In the genomic region with DNA sequence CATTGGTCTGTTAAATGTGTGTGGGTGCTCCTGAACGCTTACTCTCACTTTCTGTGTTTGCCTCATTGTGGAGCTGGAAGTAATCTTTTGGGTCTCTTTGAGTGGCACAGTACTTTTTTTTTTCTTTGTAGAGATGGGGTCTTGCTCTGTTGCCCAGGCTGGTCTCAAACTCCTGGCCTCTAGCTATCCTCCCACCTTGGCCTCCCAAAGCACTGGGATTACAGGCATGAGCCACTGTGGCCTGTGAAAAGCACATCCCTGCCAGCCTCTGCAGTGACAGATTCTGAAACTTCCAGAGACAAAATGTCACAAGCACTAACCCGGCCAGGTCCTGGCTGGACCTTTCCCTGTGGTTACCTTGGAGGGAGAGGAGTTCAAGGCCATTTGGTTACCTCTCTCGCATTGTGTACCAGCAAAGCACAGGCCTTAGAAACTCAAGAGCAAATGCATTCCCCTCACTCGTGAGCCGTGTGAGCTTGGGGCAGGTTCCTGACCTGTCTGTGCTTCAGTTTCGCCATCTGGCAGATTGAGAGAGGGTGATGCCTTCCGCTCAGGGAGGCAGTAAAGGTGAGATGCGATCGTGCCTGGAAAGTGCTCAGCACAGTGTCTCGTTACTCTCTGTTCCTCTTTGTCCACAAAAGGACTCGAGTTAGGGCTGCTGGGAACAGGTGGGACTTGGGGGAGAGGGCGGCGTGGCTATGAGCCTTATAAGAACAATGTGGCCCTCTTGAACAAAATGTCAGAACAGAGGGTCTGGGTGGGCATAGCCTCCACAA, we compare ENCODE assay signal across 17 cellular contexts.
A peak's percentile ranks its signal among the peaks of the same experiment; 100 is the strongest.
DNase-seq lines count a peak whose midpoint lies in the region; ATAC-seq, FAIRE-seq and TF ChIP-seq lines count a peak whose summit lies in the region.
"Had no signal": no experiment of that assay in that cellular context is flagged by ENCODE, and none has a peak within 500 bp of the region (broad histone marks: within the 10 kb centered on the region; RNA-seq: fewer than 3 reads in every experiment).

No MANE protein-coding gene starts in this region.

- H3K9me3 Mint-ChIP-seq in stimulated activated effector memory CD8-positive, alpha-beta T cell treated with anti-CD3 and anti-CD28 coated beads, Interleukin-12 subunit alpha, Interleukin-12 subunit beta, amount 100 ng/mL, for 72 hours = no peaks in the 10 kb centered on the region
- no peaks in the 10 kb centered on the region for H3K9me3 Mint-ChIP-seq in endothelial cell (ENCODE audit: unreplicated experiment)

- intact Hi-C loops in K562 (cut with micrococcal nuclease) = no loop called here

- no peaks in the 10 kb centered on the region for H3K36me3 ChIP-seq in MM.1S (replicated peaks; ENCODE audit: insufficient read depth, low read length)
- no peaks in the 10 kb centered on the region for H3K36me3 ChIP-seq in K562 (ENCODE audit: control insufficient read depth, insufficient read depth, low read length)
- H3K36me3 ChIP-seq: BLaER1, HAP-1 had no signal

- FAIRE-seq in K562 (lab: Jason Lieb, UNC) = no peak

- H3K9ac ChIP-seq in MM.1S (ENCODE audit: low read length) (no peak overlapping the region), K562 (ENCODE audit: insufficient read depth in 1 of 2, low read depth in 2 of 2, low read length in 2 of 2) (peak overlapping the region in 1 of 2 experiments; percentile 68; a peak in 1 of 4 replicates)
- H3K9ac ChIP-seq: BLaER1 had no signal

- H3K9me3 ChIP-seq in MM.1S (replicated peaks; ENCODE audit: insufficient read depth, low read length) (no peaks in the 10 kb centered on the region), K562 (replicated peaks; ENCODE audit: control insufficient read depth, insufficient read depth, low read depth, low read length) (no peaks in the 10 kb centered on the region; the same call in 1 of the 2 replicates)
- H3K9me3 ChIP-seq: HAP-1 had no signal

- peak overlapping the region; percentile 17; the same call in 1 of the 2 replicates for H3K27ac ChIP-seq in MM.1S (ENCODE audit: low read length)
- no peak overlapping the region for H3K27ac ChIP-seq in K562 (ENCODE audit: extremely low read depth, low read depth, low read length)
- H3K27ac ChIP-seq: BLaER1 had no signal

- no peak for TF ChIP-seq RAD21 in K562 (CRISPR knock-in tag; conservative IDR thresholded peaks at IDR 0.05 in 1 of 2, IDR thresholded peaks at IDR 0.05 in 1 of 2)

- no peak for TF ChIP-seq POLR2A in K562 (conservative IDR thresholded peaks at IDR 0.05)

- ATAC-seq in K562 = no peak
- peak; percentile 11 for ATAC-seq in stimulated activated effector memory CD8-positive, alpha-beta T cell treated with anti-CD3 and anti-CD28 coated beads, Interleukin-12 subunit alpha, Interleukin-12 subunit beta, amount 100 ng/mL, for 72 hours

- H3K27ac Mint-ChIP-seq in stimulated activated effector memory CD8-positive, alpha-beta T cell treated with anti-CD3 and anti-CD28 coated beads, Interleukin-12 subunit alpha, Interleukin-12 subunit beta, amount 100 ng/mL, for 72 hours = no peak overlapping the region
- H3K27ac Mint-ChIP-seq in endothelial cell (ENCODE audit: unreplicated experiment) = no peak overlapping the region
- H3K27ac Mint-ChIP-seq: CD14-positive monocyte; CD4-positive, alpha-beta memory T cell had no signal

- WGBS in K562 (ENCODE audit: insufficient coverage, low coverage, missing lambda C conversion rate) = 66% methylated on average over 13 of the region's 13 CpGs

- peak overlapping the region; percentile 39; the same call in 1 of the 2 replicates for H2AFZ ChIP-seq in MM.1S (ENCODE audit: low read length)
- 0 out of 2 replicates have a peak overlapping the region, but pooled peaks have one; percentile 17 for H2AFZ ChIP-seq in K562 (ENCODE audit: low read depth, low read length)

- H4K20me1 ChIP-seq in MM.1S (ENCODE audit: insufficient read depth, low read length) (no peaks in the 10 kb centered on the region), K562 (replicated peaks; ENCODE audit: control insufficient read depth, insufficient read depth, low read length) (no peaks in the 10 kb centered on the region)
- H4K20me1 ChIP-seq: BLaER1 had no signal

- no peaks in the 10 kb centered on the region for H3K36me3 Mint-ChIP-seq in stimulated activated effector memory CD8-positive, alpha-beta T cell treated with anti-CD3 and anti-CD28 coated beads, Interleukin-12 subunit alpha, Interleukin-12 subunit beta, amount 100 ng/mL, for 72 hours
- H3K36me3 Mint-ChIP-seq in endothelial cell (ENCODE audit: low read depth, unreplicated experiment) = peaks cover 4% of the 10 kb centered on the region
- H3K36me3 Mint-ChIP-seq: CD14-positive monocyte; CD4-positive, alpha-beta memory T cell had no signal

- H3K79me2 ChIP-seq in MM.1S (ENCODE audit: low read length) (no peaks in the 10 kb centered on the region), K562 (ENCODE audit: control insufficient read depth, insufficient read depth, low read length) (no peaks in the 10 kb centered on the region)

- peak; percentile 23 for DNase-seq in activated CD8-positive, alpha-beta memory T cell treated with anti-CD3 and anti-CD28 coated beads, Interleukin-2, amount 50 U/mL, for 48 hours
- no peak for DNase-seq in activated CD8-positive, alpha-beta memory T cell treated with anti-CD3 and anti-CD28 coated beads for 24 hours
- DNase-seq in MM.1S (peak; percentile 28), K562 (ENCODE audit: extremely low read depth in 1 of 4, low spot score in 3 of 4) (no peak), endothelial cell (ENCODE audit: low spot score) (no peak), T1000 (lab: John Stamatoyannopoulos, UW) (no peak), NCI-H2196 treated with DMSO at 0.1 percent for 48 hours (lab: John Stamatoyannopoulos, UW; ENCODE audit: unreplicated experiment) (no peak)
- no peak for DNase-seq in stimulated activated effector memory CD8-positive, alpha-beta T cell treated with anti-CD3 and anti-CD28 coated beads, Interleukin-12 subunit alpha, Interleukin-12 subunit beta, amount 100 ng/mL, for 72 hours (ENCODE audit: low spot score in 2 of 2)
- DNase-seq: 8988T; CD4-positive, alpha-beta memory T cell; DMS153; DMS79; GDM1; IMR-90 had no signal

- no TSS peak for BruUV-seq in K562 (replicated peaks; lab: Mats Ljungman, UMichigan)

- TF ChIP-seq EP300 in K562 (IDR thresholded peaks at IDR 0.05; ENCODE audit: low read length) = no peak

- no peaks in the 10 kb centered on the region for H3F3A ChIP-seq in MM.1S (ENCODE audit: insufficient read depth, low read length)

- no peaks in the 10 kb centered on the region for H3K9me2 ChIP-seq in MM.1S (replicated peaks; ENCODE audit: insufficient read depth, low read length)

- H3K4me3 Mint-ChIP-seq in stimulated activated effector memory CD8-positive, alpha-beta T cell treated with anti-CD3 and anti-CD28 coated beads, Interleukin-12 subunit alpha, Interleukin-12 subunit beta, amount 100 ng/mL, for 72 hours = no peak overlapping the region
- H3K4me3 Mint-ChIP-seq in endothelial cell (ENCODE audit: unreplicated experiment) = no peak overlapping the region
- H3K4me3 Mint-ChIP-seq: CD14-positive monocyte; CD4-positive, alpha-beta memory T cell had no signal

- TF ChIP-seq CTCF in MM.1S (IDR thresholded peaks at IDR 0.05; ENCODE audit: low read length) = no peak
- no peak for TF ChIP-seq CTCF in K562 (IDR thresholded peaks at IDR 0.05 in 2 of 3, conservative IDR thresholded peaks at IDR 0.05 in 1 of 3; ENCODE audit: insufficient read depth in 2 of 3, low read depth in 1 of 3, low read length in 3 of 3)
- no peak for TF ChIP-seq CTCF in endothelial cell (IDR thresholded peaks at IDR 0.05; ENCODE audit: unreplicated experiment)

- in situ Hi-C loops in K562 (cut with MboI) = no loop called here

- H3K4me3 ChIP-seq in MM.1S (ENCODE audit: low read length) = no peak overlapping the region
- no peak overlapping the region for H3K4me3 ChIP-seq in K562
- H3K4me3 ChIP-seq: BLaER1, HAP-1 had no signal

- no peak overlapping the region for H3K4me2 ChIP-seq in MM.1S (ENCODE audit: low read depth, low read length)
- no peak overlapping the region for H3K4me2 ChIP-seq in K562 (ENCODE audit: insufficient read depth, low read length)
- H3K4me2 ChIP-seq: BLaER1 had no signal

- peaks cover 1% of the 10 kb centered on the region for H3K27me3 Mint-ChIP-seq in endothelial cell (ENCODE audit: unreplicated experiment)

- H3K4me1 ChIP-seq in MM.1S (ENCODE audit: low read length) = no peaks in the 10 kb centered on the region
- peaks cover 23 to 25% of the 10 kb centered on the region in 2 experiments for H3K4me1 ChIP-seq in K562 (replicated peaks in 1 of 2; ENCODE audit: control insufficient read depth in 2 of 2, insufficient read depth in 2 of 2, low read length in 2 of 2)
- H3K4me1 ChIP-seq: HAP-1 had no signal

- no peaks in the 10 kb centered on the region for H3K27me3 ChIP-seq in MM.1S (replicated peaks; ENCODE audit: insufficient read depth, low read length)
- H3K27me3 ChIP-seq in K562 (ENCODE audit: control insufficient read depth in 2 of 2, insufficient read depth in 2 of 2, low read length in 2 of 2) = no peaks in the 10 kb centered on the region; a peak in 1 of 5 replicates
- H3K27me3 ChIP-seq: BLaER1 had no signal

- H3K4me1 Mint-ChIP-seq in stimulated activated effector memory CD8-positive, alpha-beta T cell treated with anti-CD3 and anti-CD28 coated beads, Interleukin-12 subunit alpha, Interleukin-12 subunit beta, amount 100 ng/mL, for 72 hours = no peaks in the 10 kb centered on the region
- peaks cover 8% of the 10 kb centered on the region for H3K4me1 Mint-ChIP-seq in endothelial cell (ENCODE audit: unreplicated experiment)
- H3K4me1 Mint-ChIP-seq: CD14-positive monocyte had no signal

- POLR2A ChIA-PET in K562 (lab: Yijun Ruan, JAX) = interaction anchor here (0.6 to 1.5 kb wide), 3 partner anchors 14 to 16 kb away, joined by 3 to 4 read pairs (median 3); no protein-coding TSS in a partner anchor

- CTCF ChIA-PET in K562 (lab: Yijun Ruan, JAX; ENCODE audit: low intra/inter-chr PET ratio) = no interaction called here

- H3K9me1 ChIP-seq in K562 (ENCODE audit: control insufficient read depth, insufficient read depth, low read length) = no peaks in the 10 kb centered on the region

TF ChIP-seq in K562, 482 proteins besides CTCF, POLR2A, EP300 and RAD21:
- 0 out of 2 replicates have a peak, but pooled peaks have one; percentile 11 for TF ChIP-seq ZNF121 (CRISPR knock-in tag; conservative IDR thresholded peaks at IDR 0.05)
- TF ChIP-seq POLR2B (IDR thresholded peaks at IDR 0.05; ENCODE audit: low read depth, partially characterized antibody) = no peak
TF ChIP-seq in K562: peak in this region for 1.

Comparison
In these comparisons a context has a peak if more than half of its experiments do, and no peak if none do; other contexts are left out.
1. DNase-seq: peak in activated CD8-positive, alpha-beta memory T cell treated with anti-CD3 and anti-CD28 coated beads, Interleukin-2, amount 50 U/mL, for 48 hours (single experiment) and MM.1S (single experiment); none in activated CD8-positive, alpha-beta memory T cell treated with anti-CD3 and anti-CD28 coated beads for 24 hours (single experiment), K562 (0 of 4), stimulated activated effector memory CD8-positive, alpha-beta T cell treated with anti-CD3 and anti-CD28 coated beads, Interleukin-12 subunit alpha, Interleukin-12 subunit beta, amount 100 ng/mL, for 72 hours (0 of 2), endothelial cell (single experiment), T1000 (single experiment) and NCI-H2196 treated with DMSO at 0.1 percent for 48 hours (single experiment).